Comparison of ENCODE assay signal across 15 cellular contexts in genomic region chr5:171953860-171954701, GRCh38. TPM values are rescaled to one million over a fixed set of nuclear protein-coding genes. Genes with fewer than 3 reads are reported as not detected.
DNase-seq lines count a peak whose midpoint lies in the region; ATAC-seq, FAIRE-seq and TF ChIP-seq lines count a peak whose summit lies in the region.
"Had no signal": no experiment of that assay in that cellular context is flagged by ENCODE, and none has a peak within 500 bp of the region (broad histone marks: within the 10 kb centered on the region; RNA-seq: fewer than 3 reads in every experiment).

No MANE protein-coding gene starts in this region.

- H3K27me3 ChIP-seq in sigmoid colon = no peaks in the 10 kb centered on the region

- H3K27ac ChIP-seq in VCaP (peak overlapping the region; percentile 76), sigmoid colon (peak overlapping the region in 3 of 4 donors; percentile 26 to 58 (median 33))

- DNase-seq in H54 (ENCODE audit: insufficient read length, low spot score) (peak; percentile 9), fibroblast of the conjunctiva (ENCODE audit: low read depth) (peak; percentile 22), sigmoid colon (no peak), germinal center (ENCODE audit: low spot score) (no peak), NCI-H510A treated with DMSO at 0.1 percent for 48 hours (lab: John Stamatoyannopoulos, UW) (no peak)
- no peak for DNase-seq in activated CD4-positive, alpha-beta T cell treated with anti-CD3 and anti-CD28 coated beads for 48 hours
- DNase-seq: DMS79 treated with DMSO at 0.1 percent for 48 hours; effector memory CD4-positive, alpha-beta T cell; KBM-7; NCI-H446 treated with DMSO at 0.1 percent for 48 hours; stimulated activated naive CD8-positive, alpha-beta T cell treated with anti-CD3 and anti-CD28 coated beads, Interleukin-15, Interleukin-2, amounts not matched to agents 100 U/mL and 50 U/mL, for 24 hours; T-cell had no signal

- peak; percentile 33 for FAIRE-seq in H54 (lab: Jason Lieb, UNC)

- TF ChIP-seq CTCF in VCaP (conservative IDR thresholded peaks at IDR 0.05) (no peak), sigmoid colon (IDR thresholded peaks at IDR 0.05) (no peak)

- peaks cover 0 to 70% (median 60%) of the 10 kb centered on the region in 4 donors for H3K4me1 ChIP-seq in sigmoid colon

- intact Hi-C loops in sigmoid colon (cut with DNase I) = no loop called here

- no peak for ATAC-seq in HG03108 (IDR thresholded peaks at IDR 0.05; ENCODE audit: unreplicated experiment)
- ATAC-seq: stimulated activated naive CD8-positive, alpha-beta T cell treated with anti-CD3 and anti-CD28 coated beads, Interleukin-15, Interleukin-2, amounts not matched to agents 100 U/mL and 50 U/mL, for 24 hours; T-cell had no signal

- no peaks in the 10 kb centered on the region for H3K36me3 ChIP-seq in sigmoid colon

- H3K9me3 ChIP-seq in sigmoid colon = no peaks in the 10 kb centered on the region

- no peak for TF ChIP-seq POLR2A in H54 (IDR thresholded peaks at IDR 0.05; ENCODE audit: low read depth, low read length)
- no peak for TF ChIP-seq POLR2A in sigmoid colon (IDR thresholded peaks at IDR 0.05)

- H3K4me3 ChIP-seq in sigmoid colon = no peak overlapping the region
- H3K4me3 ChIP-seq: lung had no signal

- TF ChIP-seq EP300 in sigmoid colon (IDR thresholded peaks at IDR 0.05) = no peak

- 83 to 91% methylated on average over 2 of the region's 2 CpGs for WGBS in sigmoid colon, 2 donors

RNA-seq across cellular contexts. Expression of gene FBXW11, which starts 52.4 kb away (rescaled TPM):
- 10 to 100 TPM; 42.9 to 67.1 (median 49.4) TPM for total RNA-seq in sigmoid colon
- 10 to 100 TPM; 14.4 to 19.9 (median 15.6) TPM for polyA plus RNA-seq in sigmoid colon

Comparison
In these comparisons a context has a peak if more than half of its experiments do, and no peak if none do; other contexts are left out.
1. DNase-seq: peak in H54 (single experiment) and fibroblast of the conjunctiva (single experiment); none in sigmoid colon (single experiment), activated CD4-positive, alpha-beta T cell treated with anti-CD3 and anti-CD28 coated beads for 48 hours (single experiment), germinal center (single experiment) and NCI-H510A treated with DMSO at 0.1 percent for 48 hours (single experiment).